ENCODE assay signal across 1 cellular context in genomic region chr1:235074335-235075120, GRCh38.
TF ChIP-seq lines count a peak whose summit lies in the region.

No MANE protein-coding gene starts in this region.

TF ChIP-seq in HepG2, 621 proteins besides CTCF, POLR2A, EP300 and RAD21 (continued from another document and continues in another):
- 0 out of 2 replicates have a peak, but pooled peaks have one; percentile 10 for TF ChIP-seq SNAPC4 (CRISPR knock-in tag; IDR thresholded peaks at IDR 0.05)
- peak; percentile 61; the same call in 1 of the 2 replicates for TF ChIP-seq ZBTB49 (CRISPR knock-in tag; IDR thresholded peaks at IDR 0.05; ENCODE audit: borderline replicate concordance)
- peak; percentile 12; the same call in 1 of the 2 replicates for TF ChIP-seq MIXL1 (CRISPR knock-in tag; IDR thresholded peaks at IDR 0.05)
- TF ChIP-seq ZNF737 (CRISPR knock-in tag; IDR thresholded peaks at IDR 0.05; ENCODE audit: borderline replicate concordance) = no peak; the same call in 1 of the 2 replicates
- no peak for TF ChIP-seq SIX1 (CRISPR knock-in tag; IDR thresholded peaks at IDR 0.05; ENCODE audit: borderline replicate concordance)
- no peak for TF ChIP-seq NFIB (CRISPR knock-in tag; IDR thresholded peaks at IDR 0.05; ENCODE audit: borderline replicate concordance)
- no peak for TF ChIP-seq XRCC5 (optimal IDR thresholded peaks at IDR 0.05; ENCODE audit: low read length)
- no peak; the same call in 1 of the 2 replicates for TF ChIP-seq ZBTB4 (CRISPR knock-in tag; IDR thresholded peaks at IDR 0.05; ENCODE audit: borderline replicate concordance)
- TF ChIP-seq HIC2 (CRISPR knock-in tag; IDR thresholded peaks at IDR 0.05; ENCODE audit: low read depth) = no peak
- TF ChIP-seq ATF1 (CRISPR knock-in tag; IDR thresholded peaks at IDR 0.05) = no peak
- TF ChIP-seq RFX5 (IDR thresholded peaks at IDR 0.05; ENCODE audit: low read depth, low read length) = no peak
- no peak; the same call in 1 of the 2 replicates for TF ChIP-seq ZNF44 (CRISPR knock-in tag; IDR thresholded peaks at IDR 0.05)
- TF ChIP-seq BATF2 (CRISPR knock-in tag; IDR thresholded peaks at IDR 0.05) = peak; percentile 65
- no peak; the same call in 1 of the 2 replicates for TF ChIP-seq THAP11 (CRISPR knock-in tag; IDR thresholded peaks at IDR 0.05)
- no peak for TF ChIP-seq BCLAF1 (IDR thresholded peaks at IDR 0.05)
- TF ChIP-seq TFDP2 (CRISPR knock-in tag; IDR thresholded peaks at IDR 0.05) = no peak; the same call in 1 of the 2 replicates
- TF ChIP-seq ZNF274 (CRISPR knock-in tag; IDR thresholded peaks at IDR 0.05) = no peak
- TF ChIP-seq MXI1 (IDR thresholded peaks at IDR 0.05; ENCODE audit: borderline replicate concordance, low read depth, low read length) = no peak
- no peak for TF ChIP-seq BHLHE40 (IDR thresholded peaks at IDR 0.05; ENCODE audit: low read length)
- TF ChIP-seq ZNF362 (CRISPR knock-in tag; IDR thresholded peaks at IDR 0.05; ENCODE audit: borderline replicate concordance) = no peak
- 0 out of 2 replicates have a peak, but pooled peaks have one; percentile 1 for TF ChIP-seq ZNF333 (CRISPR knock-in tag; IDR thresholded peaks at IDR 0.05; ENCODE audit: borderline replicate concordance)
- no peak for TF ChIP-seq SRSF1 (optimal IDR thresholded peaks at IDR 0.05; ENCODE audit: low read depth, low read length)
- no peak for TF ChIP-seq ETS1 (CRISPR knock-in tag; IDR thresholded peaks at IDR 0.05)
- peak; percentile 48; the same call in 1 of the 2 replicates for TF ChIP-seq ZNF503 (CRISPR knock-in tag; IDR thresholded peaks at IDR 0.05)
- TF ChIP-seq CHD4 (IDR thresholded peaks at IDR 0.05; ENCODE audit: borderline replicate concordance, low read length) = no peak
- no peak for TF ChIP-seq ATF4 (CRISPR knock-in tag; IDR thresholded peaks at IDR 0.05)
